In genomic region chr6:43076093-43076927, GRCh38 we compare ENCODE assay signal across 8 cellular contexts. TPM values are rescaled to one million over a fixed set of nuclear protein-coding genes. Genes with fewer than 3 reads are reported as not detected.
DNase-seq lines count a peak whose midpoint lies in the region; ATAC-seq and TF ChIP-seq lines count a peak whose summit lies in the region.

TSS of gene PTK7 (plus strand) at chr6:43076314. CDS start at chr6:43076489, 175 bp downstream.

- H3K9me3 Mint-ChIP-seq in activated CD4-positive, alpha-beta T cell treated with anti-CD3 and anti-CD28 coated beads, Interleukin-2, amount 10 ng/mL, durations not matched to agents 7 days and 5 days, result no peaks in the 10 kb centered on the region
- no peaks in the 10 kb centered on the region for H3K9me3 Mint-ChIP-seq in naive thymus-derived CD4-positive, alpha-beta T cell

- peaks cover 9 to 43% (median 10%) of the 10 kb centered on the region in 3 donors for H3K4me1 ChIP-seq in esophagus squamous epithelium
- no peaks in the 10 kb centered on the region for H3K4me1 ChIP-seq in naive thymus-derived CD4-positive, alpha-beta T cell (ENCODE audit: control insufficient read depth in 2 of 2, insufficient read depth in 2 of 2, low read length in 2 of 2)
- H3K4me1 ChIP-seq in aorta (ENCODE audit: control insufficient read depth in 1 of 2, insufficient read depth in 2 of 2, low read length in 2 of 2), result no peaks in the 10 kb centered on the region

- peak in 1 of 4 donors; percentile 29 for TF ChIP-seq POLR2A in esophagus squamous epithelium (IDR thresholded peaks at IDR 0.05)

- no peaks in the 10 kb centered on the region for H3K9me3 ChIP-seq in esophagus squamous epithelium
- no peaks in the 10 kb centered on the region for H3K9me3 ChIP-seq in naive thymus-derived CD4-positive, alpha-beta T cell (ENCODE audit: control insufficient read depth in 2 of 3, low read length in 3 of 3)
- no peaks in the 10 kb centered on the region for H3K9me3 ChIP-seq in aorta (ENCODE audit: control insufficient read depth, low read length)

- intact Hi-C loops in esophagus squamous epithelium (cut with DNase I) (no loop called here), aorta (cut with DNase I) (no loop called here)
- intact Hi-C loops in naive thymus-derived CD4-positive, alpha-beta T cell (cut with micrococcal nuclease), result no loop called here

- ATAC-seq in naive thymus-derived CD4-positive, alpha-beta T cell, result peak; percentile 67
- ATAC-seq in aorta (ENCODE audit: low FRiP score), result peak; percentile 29

- no peak for TF ChIP-seq CTCF in esophagus squamous epithelium (IDR thresholded peaks at IDR 0.05)

- H3K27me3 ChIP-seq in esophagus squamous epithelium (peaks cover 0 to 17% (median 0%) of the 10 kb centered on the region in 4 donors), aorta (ENCODE audit: control insufficient read depth in 1 of 2, insufficient read depth in 2 of 2, low read length in 1 of 2) (no peaks in the 10 kb centered on the region)
- no peaks in the 10 kb centered on the region for H3K27me3 ChIP-seq in naive thymus-derived CD4-positive, alpha-beta T cell (ENCODE audit: control insufficient read depth in 2 of 2, insufficient read depth in 2 of 2, low read length in 2 of 2)

- peaks cover 0 to 35% (median 0%) of the 10 kb centered on the region in 3 donors for H3K36me3 ChIP-seq in esophagus squamous epithelium
- H3K36me3 ChIP-seq in naive thymus-derived CD4-positive, alpha-beta T cell (ENCODE audit: control insufficient read depth in 2 of 3, insufficient read depth in 3 of 3, low read length in 3 of 3), result peaks cover 0 to 23% (median 0%) of the 10 kb centered on the region in 3 experiments
- peaks cover 0 to 8% of the 10 kb centered on the region in 2 donors for H3K36me3 ChIP-seq in aorta (ENCODE audit: control insufficient read depth in 1 of 2, insufficient read depth in 2 of 2, low read length in 1 of 2)

- peak within 1 kb of the TSS; percentile 58 for H3K4me3 Mint-ChIP-seq in activated CD4-positive, alpha-beta T cell treated with anti-CD3 and anti-CD28 coated beads, Interleukin-2, amount 10 ng/mL, durations not matched to agents 7 days and 5 days
- H3K4me3 Mint-ChIP-seq in naive thymus-derived CD4-positive, alpha-beta T cell, result peak within 1 kb of the TSS; percentile 48 to 77 (median 68)

- peak within 1 kb of the TSS; percentile 78 to 86 (median 82) for H3K27ac ChIP-seq in esophagus squamous epithelium
- peak within 1 kb of the TSS; percentile 14 for H3K27ac ChIP-seq in naive thymus-derived CD4-positive, alpha-beta T cell (ENCODE audit: low read depth, low read length)
- H3K27ac ChIP-seq in aorta (ENCODE audit: low read depth in 1 of 2, low read length in 2 of 2), result no peak within 1 kb of the TSS

- H3K4me1 Mint-ChIP-seq in activated CD4-positive, alpha-beta T cell treated with anti-CD3 and anti-CD28 coated beads, Interleukin-2, amount 10 ng/mL, durations not matched to agents 7 days and 5 days, result no peaks in the 10 kb centered on the region
- peaks cover 0 to 8% (median 0%) of the 10 kb centered on the region in 7 donors for H3K4me1 Mint-ChIP-seq in naive thymus-derived CD4-positive, alpha-beta T cell

- DNase-seq in NCI-H1436 (lab: John Stamatoyannopoulos, UW) (peak; percentile 87), NCI-H1436 treated with DMSO at 0.1 percent for 48 hours (lab: John Stamatoyannopoulos, UW) (no peak), NCI-H187 (lab: John Stamatoyannopoulos, UW) (peak; percentile 15 to 70), esophagus squamous epithelium (lab: John Stamatoyannopoulos, UW) (no peak), aorta (no peak), middle frontal gyrus (ENCODE audit: extremely low spot score, low spot score) (no peak)
- DNase-seq in activated CD4-positive, alpha-beta T cell treated with anti-CD3 and anti-CD28 coated beads, Interleukin-2, amount 10 ng/mL, durations not matched to agents 7 days and 5 days, result peak; percentile 37
- DNase-seq in naive thymus-derived CD4-positive, alpha-beta T cell, result peak in 5 of 9 donors; percentile 29 to 59 (median 32)

- whole genome bisulfite sequencing in esophagus squamous epithelium, 2 donors, result 0% methylated on average over 1 to 20 of the region's 92 CpGs
- WGBS in aorta, 2 donors, result 0 to 1% methylated on average over 43 to 92 of the region's 92 CpGs

- H3K36me3 Mint-ChIP-seq in activated CD4-positive, alpha-beta T cell treated with anti-CD3 and anti-CD28 coated beads, Interleukin-2, amount 10 ng/mL, durations not matched to agents 7 days and 5 days (ENCODE audit: low read depth), result no peaks in the 10 kb centered on the region
- peaks cover 0 to 21% (median 15%) of the 10 kb centered on the region in 5 donors for H3K36me3 Mint-ChIP-seq in naive thymus-derived CD4-positive, alpha-beta T cell

- H3K4me3 ChIP-seq in esophagus squamous epithelium (peak within 1 kb of the TSS; percentile 75 to 93 (median 86)), aorta (ENCODE audit: low read length in 2 of 2) (peak within 1 kb of the TSS; percentile 15 to 34)
- H3K4me3 ChIP-seq in naive thymus-derived CD4-positive, alpha-beta T cell (ENCODE audit: low read length), result no peak within 1 kb of the TSS

- POLR2A ChIA-PET in activated CD4-positive, alpha-beta T cell treated with anti-CD3 and anti-CD28 coated beads, Interleukin-2, amount 10 ng/mL, durations not matched to agents 7 days and 5 days (lab: Charles Lee), result interaction anchor here (0.8 kb wide), 1 partner anchor 147 kb away, joined by 7 read pairs; no protein-coding TSS in a partner anchor
- POLR2A ChIA-PET in naive thymus-derived CD4-positive, alpha-beta T cell (lab: Charles Lee), result interaction anchor here (1.2 to 1.8 kb wide), 2 partner anchors 16 to 23 kb away, joined by 3 to 4 read pairs; partner anchors contain the start of gene CUL7

- CTCF ChIA-PET in activated CD4-positive, alpha-beta T cell treated with anti-CD3 and anti-CD28 coated beads, Interleukin-2, amount 10 ng/mL, durations not matched to agents 7 days and 5 days (lab: Charles Lee), result interaction anchor here (0.6 to 1.5 kb wide), 6 partner anchors 10 to 1918 kb away, joined by 3 to 4 read pairs (median 3); no protein-coding TSS in a partner anchor
- CTCF ChIA-PET in naive thymus-derived CD4-positive, alpha-beta T cell (lab: Charles Lee), result no interaction called here

- peaks cover 28% of the 10 kb centered on the region for H3K27me3 Mint-ChIP-seq in activated CD4-positive, alpha-beta T cell treated with anti-CD3 and anti-CD28 coated beads, Interleukin-2, amount 10 ng/mL, durations not matched to agents 7 days and 5 days
- H3K27me3 Mint-ChIP-seq in naive thymus-derived CD4-positive, alpha-beta T cell, result peaks cover 15 to 42% (median 18%) of the 10 kb centered on the region in 5 donors

- H3K27ac Mint-ChIP-seq in activated CD4-positive, alpha-beta T cell treated with anti-CD3 and anti-CD28 coated beads, Interleukin-2, amount 10 ng/mL, durations not matched to agents 7 days and 5 days, result no peak within 1 kb of the TSS
- H3K27ac Mint-ChIP-seq in naive thymus-derived CD4-positive, alpha-beta T cell, result no peak within 1 kb of the TSS

RNA-seq across cellular contexts. Expression of gene PTK7, which starts in this region (rescaled TPM):
- total RNA-seq in activated CD4-positive, alpha-beta T cell treated with anti-CD3 and anti-CD28 coated beads, Interleukin-2, amount 10 ng/mL, durations not matched to agents 7 days and 5 days, result 1 to 10 TPM; 1.3 to 1.9 TPM
- total RNA-seq in esophagus squamous epithelium (10 to 100 TPM; 30.6 to 44.1 (median 36.7) TPM), aorta (1 to 10 TPM; 3.6 to 9.6 TPM)
- total RNA-seq in naive thymus-derived CD4-positive, alpha-beta T cell, result 1 to 10 TPM in 4 of 5 experiments, under 1 TPM in 1; 0.51 to 3.5 (median 1.4) TPM
- under 1 TPM; 0.31 to 0.38 TPM for polyA plus RNA-seq in naive thymus-derived CD4-positive, alpha-beta T cell
- polyA plus RNA-seq in aorta, result 1 to 10 TPM in 1 of 2 donors, under 1 TPM in 1; 0.13 to 6.4 TPM

Comparison
In these comparisons a context has a peak if more than half of its experiments do, and no peak if none do; other contexts are left out.
1. DNase-seq: peak in NCI-H1436 (single experiment), NCI-H187 (2 of 2), activated CD4-positive, alpha-beta T cell treated with anti-CD3 and anti-CD28 coated beads, Interleukin-2, amount 10 ng/mL, durations not matched to agents 7 days and 5 days (single experiment) and naive thymus-derived CD4-positive, alpha-beta T cell (5 of 9); none in NCI-H1436 treated with DMSO at 0.1 percent for 48 hours (single experiment), esophagus squamous epithelium (single experiment), aorta (0 of 2) and middle frontal gyrus (single experiment).
2. H3K27ac ChIP-seq: peak in esophagus squamous epithelium (4 of 4) and naive thymus-derived CD4-positive, alpha-beta T cell (single experiment); none in aorta (0 of 2).